9 cellular contexts compared by ENCODE assay signal in genomic region chr5:143004361-143004802, GRCh38.
A peak's percentile ranks its signal among the peaks of the same experiment; 100 is the strongest.
DNase-seq lines count a peak whose midpoint lies in the region; ATAC-seq, FAIRE-seq and TF ChIP-seq lines count a peak whose summit lies in the region.
"Had no signal": no experiment of that assay in that cellular context is flagged by ENCODE, and none has a peak within 500 bp of the region (broad histone marks: within the 10 kb centered on the region; RNA-seq: fewer than 3 reads in every experiment).

No MANE protein-coding gene starts in this region.

- peak overlapping the region; percentile 95 for H3K27ac ChIP-seq in BLaER1
- no peak overlapping the region for H3K27ac ChIP-seq in astrocyte (ENCODE audit: low read depth, low read length)

- ATAC-seq in GM19023 (IDR thresholded peaks at IDR 0.05; ENCODE audit: unreplicated experiment) (peak; percentile 43), HG03108 (IDR thresholded peaks at IDR 0.05; ENCODE audit: unreplicated experiment) (peak; percentile 55), HG03280 (IDR thresholded peaks at IDR 0.05; ENCODE audit: unreplicated experiment) (no peak), GM19328 (IDR thresholded peaks at IDR 0.05; ENCODE audit: unreplicated experiment) (no peak)

- H3K9me3 ChIP-seq in BLaER1 (no peaks in the 10 kb centered on the region), astrocyte (ENCODE audit: insufficient read depth, low read depth, low read length) (no peaks in the 10 kb centered on the region)

- H3K9ac ChIP-seq in BLaER1 (no peak overlapping the region), astrocyte (ENCODE audit: low read length) (no peak overlapping the region)

- H4K20me1 ChIP-seq in BLaER1 (no peaks in the 10 kb centered on the region), astrocyte (ENCODE audit: insufficient read depth, low read length) (no peaks in the 10 kb centered on the region)

- no peak overlapping the region for H3K27ac Mint-ChIP-seq in astrocyte (ENCODE audit: unreplicated experiment)

- no peak overlapping the region for H3K4me3 Mint-ChIP-seq in astrocyte (ENCODE audit: unreplicated experiment)

- TF ChIP-seq CTCF in astrocyte (IDR thresholded peaks at IDR 0.05; ENCODE audit: insufficient read depth, low read depth, low read length), result no peak

- DNase-seq in astrocyte (ENCODE audit: low read depth), result peak; percentile 52
- no peak for DNase-seq in SW480 (ENCODE audit: low spot score)
- DNase-seq in HTR-8/SVneo (ENCODE audit: insufficient read length, low spot score), result no peak
- DNase-seq: NCI-H2227 treated with DMSO at 0.1 percent for 48 hours had no signal

- no peaks in the 10 kb centered on the region for H3K9me3 Mint-ChIP-seq in astrocyte (ENCODE audit: unreplicated experiment)

- H3K36me3 ChIP-seq in BLaER1 (no peaks in the 10 kb centered on the region), astrocyte (ENCODE audit: insufficient read depth, low read length) (no peaks in the 10 kb centered on the region)

- H3K27me3 Mint-ChIP-seq in astrocyte (ENCODE audit: low read depth, unreplicated experiment), result no peaks in the 10 kb centered on the region

- no peak overlapping the region for H3K4me3 ChIP-seq in BLaER1
- H3K4me3 ChIP-seq in astrocyte (ENCODE audit: insufficient read depth, low read depth, low read length), result no peak overlapping the region

- peak overlapping the region; percentile 82 for H3K4me2 ChIP-seq in BLaER1
- no peak overlapping the region for H3K4me2 ChIP-seq in astrocyte (ENCODE audit: low read length)

- peaks cover 43% of the 10 kb centered on the region for H3K4me1 Mint-ChIP-seq in astrocyte (ENCODE audit: low read depth, unreplicated experiment)

- H3K27me3 ChIP-seq in BLaER1, result no peaks in the 10 kb centered on the region
- no peaks in the 10 kb centered on the region for H3K27me3 ChIP-seq in astrocyte (ENCODE audit: insufficient read depth, low read length)

- no peaks in the 10 kb centered on the region for H3K79me2 ChIP-seq in astrocyte (ENCODE audit: insufficient read depth, low read length)

- H3K4me1 ChIP-seq in BLaER1 (peaks cover 48% of the 10 kb centered on the region), astrocyte (ENCODE audit: insufficient read depth, low read length) (peaks cover 21% of the 10 kb centered on the region)

- FAIRE-seq in astrocyte (lab: Jason Lieb, UNC), result no peak
- FAIRE-seq in HTR-8/SVneo (lab: Jason Lieb, UNC), result no peak

- H2AFZ ChIP-seq in astrocyte (ENCODE audit: low read depth, low read length), result no peak overlapping the region

- H3K36me3 Mint-ChIP-seq in astrocyte (ENCODE audit: low read depth, unreplicated experiment), result no peaks in the 10 kb centered on the region

Comparison
In these comparisons a context has a peak if more than half of its experiments do, and no peak if none do; other contexts are left out.
1. ATAC-seq: peak in GM19023 (single experiment) and HG03108 (single experiment); none in HG03280 (single experiment) and GM19328 (single experiment).